In the genomic region with DNA sequence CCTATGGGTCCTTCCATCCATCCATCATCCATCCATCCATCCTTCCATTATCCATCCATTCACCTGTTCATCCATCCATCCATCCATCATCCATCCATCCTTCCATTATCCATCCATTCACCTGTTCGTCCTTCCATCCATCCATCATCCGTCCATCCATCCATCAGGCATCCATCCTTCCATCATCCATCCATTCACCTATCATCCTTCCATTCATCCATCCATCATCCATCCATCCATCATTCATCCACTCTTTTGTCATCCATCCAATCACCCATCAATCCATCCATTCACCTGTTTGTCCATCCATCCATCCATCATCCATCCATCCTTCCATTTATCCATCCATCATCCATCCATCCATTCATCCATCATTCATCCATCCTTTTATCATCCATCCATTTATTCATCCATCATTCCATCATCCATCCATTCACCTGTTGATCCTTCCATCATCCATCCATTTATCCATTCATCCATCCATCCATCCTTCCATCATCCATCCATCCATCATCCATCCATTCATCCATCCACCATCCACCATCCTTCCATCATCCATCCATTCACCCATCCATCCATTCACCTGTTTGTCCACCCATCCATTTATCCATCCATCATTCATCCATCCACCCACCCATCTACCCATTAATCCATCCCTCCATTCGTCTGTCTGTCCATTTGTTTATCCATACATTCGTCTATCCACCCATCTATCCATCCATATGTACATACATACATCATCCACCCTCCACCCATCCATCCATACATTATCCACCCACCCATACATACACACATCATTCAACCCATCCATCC, we compare ENCODE assay signal across 30 cellular contexts. TPM values are rescaled to one million over a fixed set of nuclear protein-coding genes. Genes with fewer than 3 reads are reported as not detected.
"Had no signal": no experiment of that assay in that cellular context is flagged by ENCODE, and none has a peak within 500 bp of the region (broad histone marks: within the 10 kb centered on the region; RNA-seq: fewer than 3 reads in every experiment).

No MANE protein-coding gene starts in this region.

- FAIRE-seq: astrocyte, TTC549 had no signal

- H3K4me3 ChIP-seq: adrenal gland, body of pancreas, MG63 had no signal

- DNase-seq: activated CD4-positive, alpha-beta T cell treated with anti-CD3 and anti-CD28 coated beads, Interleukin-2, amount 10 ng/mL, durations not matched to agents 24 days and 14 days; activated CD4-positive, alpha-beta T cell treated with anti-CD3 and anti-CD28 coated beads, Interleukin-2, amount 50 U/mL, for 4 hours; activated CD8-positive, alpha-beta T cell treated with anti-CD3 and anti-CD28 coated beads for 36 hours; activated gamma-delta T cell treated with Interleukin-2 at 50 U/mL for 16 hours; activated naive CD4-positive, alpha-beta T cell treated with anti-CD3 and anti-CD28 coated beads for 36 hours; activated T-cell treated with anti-CD3 and anti-CD28 coated beads, Interleukin-2, amount 50 U/mL, for 1 hour; adrenal gland; body of pancreas; caudate nucleus; cerebellar nuclear complex; Kasumi-1; MG63; NCI-H1048; NCI-H1105 treated with DMSO at 0.1 percent for 48 hours; NCI-H1436 treated with DMSO at 0.1 percent for 48 hours; NCI-H1694 treated with DMSO at 0.1 percent for 48 hours; NCI-H2029; NCI-H345; NCI-H524 treated with DMSO at 0.1 percent for 48 hours; NCI-H748 treated with DMSO at 0.1 percent for 48 hours; NK-92 treated with Interleukin-12 subunit alpha and Interleukin-12 subunit beta, amount 100 ng/mL, for 24 hours; OCI-M1; Right ventricle myocardium superior had no signal

- H3K36me3 ChIP-seq: MG63 had no signal

- H3K9me3 ChIP-seq: adrenal gland, body of pancreas, MG63 had no signal

- H3K27me3 ChIP-seq: adrenal gland, body of pancreas, MG63 had no signal

- H3K27ac ChIP-seq: adrenal gland, body of pancreas had no signal

- ATAC-seq: activated CD8-positive, alpha-beta T cell treated with anti-CD3 and anti-CD28 coated beads for 36 hours; activated naive CD4-positive, alpha-beta T cell treated with anti-CD3 and anti-CD28 coated beads, Interleukin-2, amount 50 U/mL, for 72 hours; body of pancreas had no signal

RNA-seq across cellular contexts. Expression of a gene that starts 35.7 kb away (rescaled TPM):
- total RNA-seq: activated CD4-positive, alpha-beta T cell treated with anti-CD3 and anti-CD28 coated beads, Interleukin-2, amount 10 ng/mL, durations not matched to agents 24 days and 14 days; activated CD8-positive, alpha-beta memory T cell treated with anti-CD3 and anti-CD28 coated beads for 36 hours; activated naive CD4-positive, alpha-beta T cell treated with anti-CD3 and anti-CD28 coated beads for 36 hours; activated naive CD4-positive, alpha-beta T cell treated with anti-CD3 and anti-CD28 coated beads, Interleukin-2, amount 50 U/mL, for 72 hours; NCI-H460; T-helper 1 cell treated with Interleukin-12 subunit alpha and Interleukin-12 subunit beta and Interleukin-4 antibody, amounts not matched to agents 30 ng/mL and 1 ng/mL, for 36 hours; T-helper 2 cell treated with Interferon-gamma antibody and Interleukin-4, amounts not matched to agents 100 ng/mL and 5 ng/mL, for 36 hours had no signal
